18 cellular contexts compared by ENCODE assay signal in the genomic region with DNA sequence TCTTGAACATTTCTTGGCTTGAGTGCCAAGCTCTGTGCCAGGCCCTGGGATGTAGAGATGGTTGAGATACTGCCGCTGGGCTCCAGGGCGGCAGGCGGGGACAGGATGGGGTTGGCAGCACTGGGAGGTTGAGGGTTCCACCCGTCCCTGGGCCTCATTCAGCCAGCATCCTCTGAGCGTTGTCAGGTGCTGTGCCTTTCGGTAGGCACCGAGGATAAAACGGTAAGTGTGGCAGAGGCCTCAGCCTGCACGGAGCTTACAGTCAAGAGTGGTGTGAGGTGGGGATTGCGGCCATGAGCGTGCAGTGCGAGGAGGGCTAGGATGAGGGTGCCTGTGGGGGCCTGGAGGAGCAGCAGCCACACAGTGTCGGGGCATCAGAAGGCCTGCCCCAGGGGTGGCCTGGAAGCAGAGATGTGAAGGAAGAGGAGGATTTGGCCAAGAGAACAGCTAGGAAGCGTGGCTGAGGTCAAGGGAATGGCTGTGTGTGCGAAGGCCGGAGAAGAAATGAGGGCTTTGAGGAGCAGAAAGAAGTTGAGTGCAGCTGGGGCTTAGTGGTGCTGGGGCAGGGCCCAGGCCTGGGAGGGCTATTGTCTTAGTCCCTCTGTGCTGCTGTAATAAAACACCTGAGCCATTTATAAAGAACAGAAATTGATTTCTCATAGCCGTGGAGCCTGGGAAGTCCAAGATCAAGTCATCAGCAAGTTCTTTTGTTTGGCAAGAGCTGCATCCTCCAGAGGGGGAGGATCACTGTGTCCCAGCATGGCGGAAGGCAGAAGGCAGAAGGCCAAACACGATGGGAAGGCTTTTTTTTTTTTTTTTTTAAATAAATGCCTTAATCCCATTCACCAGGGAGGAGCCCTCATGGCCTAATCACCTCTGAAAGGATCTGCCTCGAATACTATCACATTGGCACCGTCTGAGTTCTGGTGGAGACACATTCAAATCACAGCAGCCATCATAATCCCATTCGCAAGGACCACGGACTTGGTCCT. TPM values are rescaled to one million over a fixed set of nuclear protein-coding genes. Genes with fewer than 3 reads are reported as not detected.
DNase-seq lines count a peak whose midpoint lies in the region; ATAC-seq and TF ChIP-seq lines count a peak whose summit lies in the region.
"Had no signal": no experiment of that assay in that cellular context is flagged by ENCODE, and none has a peak within 500 bp of the region (broad histone marks: within the 10 kb centered on the region; RNA-seq: fewer than 3 reads in every experiment).

No MANE protein-coding gene starts in this region.

- H3K9ac ChIP-seq in endodermal cell (ENCODE audit: extremely low read depth, low read length, poor library complexity, severe bottlenecking) (no peak overlapping the region), mesenchymal stem cell (ENCODE audit: low read length) (peak overlapping the region; percentile 28)

- H3K9me3 ChIP-seq in endodermal cell (ENCODE audit: control insufficient read depth, low read length) (no peaks in the 10 kb centered on the region), mesenchymal stem cell (ENCODE audit: control insufficient read depth, low read length) (no peaks in the 10 kb centered on the region), upper lobe of left lung (no peaks in the 10 kb centered on the region)
- H3K9me3 ChIP-seq in CD4-positive, alpha-beta T cell (ENCODE audit: control insufficient read depth, low read length): no peaks in the 10 kb centered on the region

- H3K79me1 ChIP-seq in mesenchymal stem cell (replicated peaks; ENCODE audit: low read length, poor library complexity, severe bottlenecking): peaks cover 34% of the 10 kb centered on the region

- no peak for DNase-seq in activated naive CD4-positive, alpha-beta T cell treated with anti-CD3 and anti-CD28 coated beads, Interleukin-2, amount 50 U/mL, for 72 hours (ENCODE audit: low spot score in 2 of 2)
- no peak for DNase-seq in activated naive CD4-positive, alpha-beta T cell treated with anti-CD3 and anti-CD28 coated beads, Interleukin-2, amount 10 ng/mL, durations not matched to agents 7 days and 5 days
- no peak for DNase-seq in endodermal cell
- no peak for DNase-seq in mesenchymal stem cell
- DNase-seq in upper lobe of left lung: peak in 1 of 2 donors; percentile 50
- no peak for DNase-seq in CD4-positive, alpha-beta T cell
- no peak for DNase-seq in DMS 273 (lab: John Stamatoyannopoulos, UW; ENCODE audit: unreplicated experiment)
- DNase-seq in nephron progenitor cell: no peak
- DNase-seq: activated naive CD8-positive, alpha-beta T cell treated with anti-CD3 and anti-CD28 coated beads, Interleukin-2, amount 10 ng/mL, durations not matched to agents 7 days and 5 days; CD8-positive, alpha-beta memory T cell; immature natural killer cell; MM.1S; stimulated activated CD4-positive, alpha-beta T cell treated with anti-CD3 and anti-CD28 coated beads, Interleukin-4, amount 100 ng/mL, for 24 hours; SW 1271 had no signal

- intact Hi-C loops in CD4-positive, alpha-beta T cell (cut with DNase I, micrococcal nuclease): no loop called here

- TF ChIP-seq EP300 in upper lobe of left lung (IDR thresholded peaks at IDR 0.05): no peak

- H2AFZ ChIP-seq in mesenchymal stem cell (ENCODE audit: low read depth, low read length): no peak overlapping the region

- no peak overlapping the region for H3K4ac ChIP-seq in mesenchymal stem cell (ENCODE audit: low read depth in 1 of 2, low read length in 2 of 2)

- H3K9me3 Mint-ChIP-seq in activated naive CD4-positive, alpha-beta T cell treated with anti-CD3 and anti-CD28 coated beads, Interleukin-2, amount 50 U/mL, for 72 hours: no peaks in the 10 kb centered on the region
- H3K9me3 Mint-ChIP-seq in activated naive CD4-positive, alpha-beta T cell treated with anti-CD3 and anti-CD28 coated beads, Interleukin-2, amount 10 ng/mL, durations not matched to agents 7 days and 5 days: no peaks in the 10 kb centered on the region
- no peaks in the 10 kb centered on the region for H3K9me3 Mint-ChIP-seq in endodermal cell
- no peaks in the 10 kb centered on the region for H3K9me3 Mint-ChIP-seq in CD4-positive, alpha-beta T cell
- peaks cover 3% of the 10 kb centered on the region for H3K9me3 Mint-ChIP-seq in nephron progenitor cell
- H3K9me3 Mint-ChIP-seq: activated naive CD8-positive, alpha-beta T cell treated with anti-CD3 and anti-CD28 coated beads, Interleukin-2, amount 10 ng/mL, durations not matched to agents 7 days and 5 days; CD8-positive, alpha-beta memory T cell; immature natural killer cell; stimulated activated effector memory CD8-positive, alpha-beta T cell treated with anti-CD3 and anti-CD28 coated beads, Interleukin-12 subunit alpha, Interleukin-12 subunit beta, amount 100 ng/mL, for 72 hours had no signal

- H3K36me3 ChIP-seq in endodermal cell (ENCODE audit: control insufficient read depth, insufficient read depth, low read length): no peaks in the 10 kb centered on the region
- H3K36me3 ChIP-seq in mesenchymal stem cell (ENCODE audit: control insufficient read depth in 1 of 2, insufficient read depth in 2 of 2, low read depth in 1 of 2, low read length in 2 of 2): peaks cover 0 to 6% of the 10 kb centered on the region in 2 experiments
- no peaks in the 10 kb centered on the region for H3K36me3 ChIP-seq in upper lobe of left lung

- no peak overlapping the region for H2BK12ac ChIP-seq in mesenchymal stem cell (ENCODE audit: low read length in 2 of 2)

- ATAC-seq in activated naive CD4-positive, alpha-beta T cell treated with anti-CD3 and anti-CD28 coated beads, Interleukin-2, amount 50 U/mL, for 72 hours: no peak
- ATAC-seq in upper lobe of left lung (ENCODE audit: low FRiP score in 2 of 2): no peak
- ATAC-seq in CD4-positive, alpha-beta T cell (ENCODE audit: poor library complexity): no peak
- ATAC-seq: activated CD4-positive, CD25-positive, alpha-beta regulatory T cell treated with anti-CD3 and anti-CD28 coated beads, Interleukin-2, amount 50 U/mL, for 24 hours; stimulated activated effector memory CD8-positive, alpha-beta T cell treated with anti-CD3 and anti-CD28 coated beads, Interleukin-12 subunit alpha, Interleukin-12 subunit beta, amount 100 ng/mL, for 72 hours had no signal

- POLR2A ChIA-PET in CD4-positive, alpha-beta T cell (lab: Charles Lee): no interaction called here

- no peak overlapping the region for H2AK5ac ChIP-seq in mesenchymal stem cell (ENCODE audit: low read length, severe bottlenecking)

- H3K27ac Mint-ChIP-seq in activated naive CD4-positive, alpha-beta T cell treated with anti-CD3 and anti-CD28 coated beads, Interleukin-2, amount 50 U/mL, for 72 hours: peak overlapping the region; percentile 43 to 88
- no peak overlapping the region for H3K27ac Mint-ChIP-seq in activated naive CD4-positive, alpha-beta T cell treated with anti-CD3 and anti-CD28 coated beads, Interleukin-2, amount 10 ng/mL, durations not matched to agents 7 days and 5 days
- H3K27ac Mint-ChIP-seq in endodermal cell (no peak overlapping the region), nephron progenitor cell (no peak overlapping the region)
- H3K27ac Mint-ChIP-seq in CD4-positive, alpha-beta T cell: no peak overlapping the region
- H3K27ac Mint-ChIP-seq: activated naive CD8-positive, alpha-beta T cell treated with anti-CD3 and anti-CD28 coated beads, Interleukin-2, amount 10 ng/mL, durations not matched to agents 7 days and 5 days; dendritic cell treated with granulocyte-macrophage colony-stimulating factor and Interleukin-4, amounts not matched to agents 40 ng/mL and 50 ng/mL, for 4 days; immature natural killer cell; stimulated activated effector memory CD8-positive, alpha-beta T cell treated with anti-CD3 and anti-CD28 coated beads, Interleukin-12 subunit alpha, Interleukin-12 subunit beta, amount 100 ng/mL, for 72 hours had no signal

- no peak for TF ChIP-seq CTCF in endodermal cell (conservative IDR thresholded peaks at IDR 0.05)
- no peak for TF ChIP-seq CTCF in upper lobe of left lung (IDR thresholded peaks at IDR 0.05)
- TF ChIP-seq CTCF in CD4-positive, alpha-beta T cell (IDR thresholded peaks at IDR 0.05): no peak
- no peak for TF ChIP-seq CTCF in nephron progenitor cell (IDR thresholded peaks at IDR 0.05)

- peak overlapping the region; percentile 22 for H4K91ac ChIP-seq in mesenchymal stem cell (ENCODE audit: low read length)

- peaks cover 12% of the 10 kb centered on the region for H3K27me3 Mint-ChIP-seq in activated naive CD4-positive, alpha-beta T cell treated with anti-CD3 and anti-CD28 coated beads, Interleukin-2, amount 10 ng/mL, durations not matched to agents 7 days and 5 days
- H3K27me3 Mint-ChIP-seq in endodermal cell (ENCODE audit: insufficient read depth): peaks cover 2% of the 10 kb centered on the region
- H3K27me3 Mint-ChIP-seq in CD4-positive, alpha-beta T cell: no peaks in the 10 kb centered on the region
- peaks cover 9% of the 10 kb centered on the region for H3K27me3 Mint-ChIP-seq in nephron progenitor cell (ENCODE audit: low read depth, poor library complexity)

- no peak overlapping the region for H2BK15ac ChIP-seq in mesenchymal stem cell (ENCODE audit: low read depth, poor library complexity, severe bottlenecking)

- H3K4me1 Mint-ChIP-seq in activated naive CD4-positive, alpha-beta T cell treated with anti-CD3 and anti-CD28 coated beads, Interleukin-2, amount 10 ng/mL, durations not matched to agents 7 days and 5 days: no peaks in the 10 kb centered on the region
- H3K4me1 Mint-ChIP-seq in endodermal cell (peaks cover 24% of the 10 kb centered on the region), nephron progenitor cell (peaks cover 73% of the 10 kb centered on the region)
- H3K4me1 Mint-ChIP-seq in CD4-positive, alpha-beta T cell (ENCODE audit: low read depth): no peaks in the 10 kb centered on the region
- H3K4me1 Mint-ChIP-seq: activated naive CD8-positive, alpha-beta T cell treated with anti-CD3 and anti-CD28 coated beads, Interleukin-2, amount 10 ng/mL, durations not matched to agents 7 days and 5 days; CD8-positive, alpha-beta memory T cell; immature natural killer cell; stimulated activated effector memory CD8-positive, alpha-beta T cell treated with anti-CD3 and anti-CD28 coated beads, Interleukin-12 subunit alpha, Interleukin-12 subunit beta, amount 100 ng/mL, for 72 hours had no signal

- H3K4me1 ChIP-seq in endodermal cell (ENCODE audit: control insufficient read depth, insufficient read depth, low read length) (peaks cover 6% of the 10 kb centered on the region), mesenchymal stem cell (ENCODE audit: control insufficient read depth, insufficient read depth, low read depth, low read length) (peaks cover 32% of the 10 kb centered on the region), upper lobe of left lung (peaks cover 19 to 36% (median 31%) of the 10 kb centered on the region in 4 donors)

- no peak overlapping the region for H3K4me3 Mint-ChIP-seq in activated naive CD4-positive, alpha-beta T cell treated with anti-CD3 and anti-CD28 coated beads, Interleukin-2, amount 10 ng/mL, durations not matched to agents 7 days and 5 days
- H3K4me3 Mint-ChIP-seq in endodermal cell (no peak overlapping the region), nephron progenitor cell (no peak overlapping the region)
- no peak overlapping the region for H3K4me3 Mint-ChIP-seq in CD4-positive, alpha-beta T cell
- H3K4me3 Mint-ChIP-seq: activated naive CD8-positive, alpha-beta T cell treated with anti-CD3 and anti-CD28 coated beads, Interleukin-2, amount 10 ng/mL, durations not matched to agents 7 days and 5 days; CD8-positive, alpha-beta memory T cell; dendritic cell treated with granulocyte-macrophage colony-stimulating factor and Interleukin-4, amounts not matched to agents 40 ng/mL and 50 ng/mL, for 4 days; immature natural killer cell; stimulated activated effector memory CD8-positive, alpha-beta T cell treated with anti-CD3 and anti-CD28 coated beads, Interleukin-12 subunit alpha, Interleukin-12 subunit beta, amount 100 ng/mL, for 72 hours had no signal

- CTCF ChIA-PET in activated naive CD4-positive, alpha-beta T cell treated with anti-CD3 and anti-CD28 coated beads, Interleukin-2, amount 10 ng/mL, durations not matched to agents 7 days and 5 days (lab: Charles Lee): no interaction called here
- CTCF ChIA-PET in CD4-positive, alpha-beta T cell (lab: Charles Lee): no interaction called here

- no peak for TF ChIP-seq POLR2A in upper lobe of left lung (IDR thresholded peaks at IDR 0.05)

- no peak overlapping the region for H3K14ac ChIP-seq in mesenchymal stem cell (ENCODE audit: low read length in 2 of 2)

- H3K27me3 ChIP-seq in endodermal cell (ENCODE audit: control insufficient read depth, insufficient read depth, low read length, poor library complexity, severe bottlenecking): no peaks in the 10 kb centered on the region
- H3K27me3 ChIP-seq in mesenchymal stem cell (ENCODE audit: control insufficient read depth in 1 of 2, insufficient read depth in 1 of 2, low read length in 2 of 2): no peaks in the 10 kb centered on the region
- no peaks in the 10 kb centered on the region for H3K27me3 ChIP-seq in upper lobe of left lung
- no peaks in the 10 kb centered on the region for H3K27me3 ChIP-seq in CD4-positive, alpha-beta T cell (ENCODE audit: control insufficient read depth, insufficient read depth, low read length)

- H3K27ac ChIP-seq in endodermal cell (ENCODE audit: low read depth, low read length) (peak overlapping the region; percentile 55), mesenchymal stem cell (ENCODE audit: low read length, poor library complexity, severe bottlenecking) (no peak overlapping the region), upper lobe of left lung (peak overlapping the region; percentile 9 to 71 (median 32))
- no peak overlapping the region for H3K27ac ChIP-seq in CD4-positive, alpha-beta T cell (ENCODE audit: low read depth, low read length)

- no peak overlapping the region for H4K8ac ChIP-seq in mesenchymal stem cell (ENCODE audit: low read length)

- no peak overlapping the region for H2BK5ac ChIP-seq in mesenchymal stem cell (ENCODE audit: low read depth, low read length, poor library complexity, severe bottlenecking)

- no peak overlapping the region for H3K18ac ChIP-seq in mesenchymal stem cell (ENCODE audit: low read depth in 1 of 2, low read length in 2 of 2)

- H3K4me2 ChIP-seq in mesenchymal stem cell (ENCODE audit: low read length, poor library complexity, severe bottlenecking): no peak overlapping the region

- H3K23ac ChIP-seq in mesenchymal stem cell (ENCODE audit: low read length in 2 of 2): no peak overlapping the region

- H2BK120ac ChIP-seq in mesenchymal stem cell (ENCODE audit: low read depth, low read length): no peak overlapping the region

- no peaks in the 10 kb centered on the region for H3K36me3 Mint-ChIP-seq in activated naive CD4-positive, alpha-beta T cell treated with anti-CD3 and anti-CD28 coated beads, Interleukin-2, amount 50 U/mL, for 72 hours
- no peaks in the 10 kb centered on the region for H3K36me3 Mint-ChIP-seq in activated naive CD4-positive, alpha-beta T cell treated with anti-CD3 and anti-CD28 coated beads, Interleukin-2, amount 10 ng/mL, durations not matched to agents 7 days and 5 days
- no peaks in the 10 kb centered on the region for H3K36me3 Mint-ChIP-seq in endodermal cell (ENCODE audit: low read depth)
- no peaks in the 10 kb centered on the region for H3K36me3 Mint-ChIP-seq in CD4-positive, alpha-beta T cell (ENCODE audit: low read depth)
- no peaks in the 10 kb centered on the region for H3K36me3 Mint-ChIP-seq in nephron progenitor cell (ENCODE audit: low read depth)
- H3K36me3 Mint-ChIP-seq: activated naive CD8-positive, alpha-beta T cell treated with anti-CD3 and anti-CD28 coated beads, Interleukin-2, amount 10 ng/mL, durations not matched to agents 7 days and 5 days; CD8-positive, alpha-beta memory T cell; immature natural killer cell; stimulated activated effector memory CD8-positive, alpha-beta T cell treated with anti-CD3 and anti-CD28 coated beads, Interleukin-12 subunit alpha, Interleukin-12 subunit beta, amount 100 ng/mL, for 72 hours had no signal

- WGBS in endodermal cell (ENCODE audit: insufficient coverage in 1 of 2, insufficient read length in 1 of 2), 2 experiments: 71 to 81% methylated on average over 12 to 22 of the region's 23 CpGs
- 91% methylated on average over 23 of the region's 23 CpGs for WGBS in mesenchymal stem cell
- 87 to 88% methylated on average over 23 of the region's 23 CpGs for WGBS in upper lobe of left lung, 2 donors

- H3K4me3 ChIP-seq in endodermal cell (ENCODE audit: low read length): no peak overlapping the region
- H3K4me3 ChIP-seq in mesenchymal stem cell (ENCODE audit: insufficient read depth in 1 of 2, low read depth in 1 of 2, low read length in 2 of 2): no peak overlapping the region
- H3K4me3 ChIP-seq in upper lobe of left lung: no peak overlapping the region

RNA-seq across cellular contexts. Expression of a gene that starts 22.7 kb away (rescaled TPM):
- total RNA-seq in activated naive CD4-positive, alpha-beta T cell treated with anti-CD3 and anti-CD28 coated beads, Interleukin-2, amount 50 U/mL, for 72 hours: under 1 TPM in 1 of 2 donors, not detected in 1; 0.07 TPM
- 1 to 10 TPM; 1.1 to 1.2 TPM for total RNA-seq in endodermal cell
- polyA plus RNA-seq in endodermal cell (2013, experiment 1 of 2): 13.0 TPM
- polyA plus RNA-seq in endodermal cell (2013, experiment 2 of 2): 12.1 TPM
- 6.0 TPM for polyA plus RNA-seq in mesenchymal stem cell (2013, experiment 1 of 2)
- polyA plus RNA-seq in mesenchymal stem cell (2013, experiment 2 of 2): 6.3 TPM
- total RNA-seq in upper lobe of left lung: 1 to 10 TPM in 5 of 6 donors, under 1 TPM in 1; 0.79 to 9.0 (median 2.0) TPM
- not detected for total RNA-seq in CD4-positive, alpha-beta T cell
- total RNA-seq: activated naive CD8-positive, alpha-beta T cell treated with anti-CD3 and anti-CD28 coated beads, Interleukin-2, amount 10 ng/mL, durations not matched to agents 7 days and 5 days; CD8-positive, alpha-beta memory T cell; HT-29 had no signal
- polyA plus RNA-seq: CD8-positive, alpha-beta memory T cell; immature natural killer cell had no signal

Comparison
In these comparisons a context has a peak if more than half of its experiments do, and no peak if none do; other contexts are left out.
1. H3K27ac Mint-ChIP-seq: peak in activated naive CD4-positive, alpha-beta T cell treated with anti-CD3 and anti-CD28 coated beads, Interleukin-2, amount 50 U/mL, for 72 hours (2 of 2); none in activated naive CD4-positive, alpha-beta T cell treated with anti-CD3 and anti-CD28 coated beads, Interleukin-2, amount 10 ng/mL, durations not matched to agents 7 days and 5 days (single experiment), endodermal cell (single experiment), CD4-positive, alpha-beta T cell (single experiment) and nephron progenitor cell (single experiment).
2. H3K27ac ChIP-seq: peak in endodermal cell (single experiment) and upper lobe of left lung (4 of 4); none in mesenchymal stem cell (single experiment) and CD4-positive, alpha-beta T cell (single experiment).